1 cellular context compared by ENCODE assay signal in the genomic region with DNA sequence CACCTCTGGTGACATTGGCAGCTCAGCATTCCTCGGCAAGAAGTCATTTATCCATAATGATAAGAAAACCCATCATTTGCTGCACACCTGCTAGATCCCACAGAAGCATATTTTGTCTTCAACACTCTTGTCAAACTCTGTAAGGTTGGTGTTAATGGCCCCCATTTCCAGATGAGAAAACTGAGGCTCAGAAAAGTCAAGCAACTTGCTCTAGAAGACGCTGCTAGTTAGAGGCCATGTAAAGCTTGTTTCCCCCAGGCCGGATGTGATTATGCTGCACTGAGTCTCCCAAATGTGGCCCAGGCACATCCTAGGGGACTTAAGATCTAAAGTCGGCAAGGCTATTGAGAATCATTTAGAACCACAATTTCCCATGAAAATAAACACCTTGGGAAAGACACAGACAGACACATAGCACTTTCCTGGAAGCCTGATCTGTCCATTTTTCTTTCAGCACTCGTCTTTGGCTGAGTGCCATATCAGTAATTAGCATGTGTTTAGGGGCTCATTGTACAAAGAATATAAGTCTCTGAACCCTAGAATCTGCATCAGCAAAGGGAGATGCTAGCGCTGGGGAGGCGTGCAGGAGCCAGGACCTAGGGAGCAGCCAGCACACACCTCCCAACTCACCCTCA.
TF ChIP-seq lines count a peak whose summit lies in the region.

No MANE protein-coding gene starts in this region.

TF ChIP-seq in K562, 482 proteins besides CTCF, POLR2A, EP300 and RAD21:
- TF ChIP-seq NFIC (IDR thresholded peaks at IDR 0.05) (peak; percentile 63), RBM25 (IDR thresholded peaks at IDR 0.05; ENCODE audit: low read depth, low read length, severe bottlenecking) (peak; percentile 21), CHD1 (IDR thresholded peaks at IDR 0.05; ENCODE audit: low read length) (no peak)
